ENCODE assay signal across 1 cellular context in genomic region chr3:119571230-119571629, GRCh38.
TF ChIP-seq lines count a peak whose summit lies in the region.

No MANE protein-coding gene starts in this region.

TF ChIP-seq in HepG2, 621 proteins besides CTCF, POLR2A, EP300 and RAD21:
- TF ChIP-seq ZNF598 (CRISPR knock-in tag; IDR thresholded peaks at IDR 0.05; ENCODE audit: borderline replicate concordance) (no peak), ATF2 (CRISPR knock-in tag; IDR thresholded peaks at IDR 0.05) (no peak), ZNF296 (CRISPR knock-in tag; conservative IDR thresholded peaks at IDR 0.05) (no peak), UBTF (CRISPR knock-in tag; IDR thresholded peaks at IDR 0.05) (no peak), HOXA3 (CRISPR knock-in tag; IDR thresholded peaks at IDR 0.05) (no peak), ZMYM3 (CRISPR knock-in tag; IDR thresholded peaks at IDR 0.05) (no peak), ZFP41 (CRISPR knock-in tag; IDR thresholded peaks at IDR 0.05; ENCODE audit: borderline replicate concordance) (no peak), ATAD3A (CRISPR knock-in tag; IDR thresholded peaks at IDR 0.05) (no peak), ZNF709 (CRISPR knock-in tag; IDR thresholded peaks at IDR 0.05) (no peak), SOX13 (IDR thresholded peaks at IDR 0.05) (no peak), SOX13 (CRISPR knock-in tag; conservative IDR thresholded peaks at IDR 0.05 in 1 of 2, IDR thresholded peaks at IDR 0.05 in 1 of 2) (no peak), ZC3H4 (CRISPR knock-in tag; IDR thresholded peaks at IDR 0.05; ENCODE audit: borderline replicate concordance) (no peak), BCL6 (CRISPR knock-in tag; IDR thresholded peaks at IDR 0.05) (no peak), ZNF513 (CRISPR knock-in tag; conservative IDR thresholded peaks at IDR 0.05) (no peak), KLF16 (CRISPR knock-in tag; IDR thresholded peaks at IDR 0.05) (no peak), PTBP1 (IDR thresholded peaks at IDR 0.05; ENCODE audit: low read depth, low read length, poor library complexity, severe bottlenecking) (no peak), MAFK (conservative IDR thresholded peaks at IDR 0.05 in 1 of 2, IDR thresholded peaks at IDR 0.05 in 1 of 2; ENCODE audit: low read length in 2 of 2) (no peak)
